Comparison of ENCODE assay signal across 36 cellular contexts in genomic region chr1:236013330-236013729, GRCh38. TPM values are rescaled to one million over a fixed set of nuclear protein-coding genes. Genes with fewer than 3 reads are reported as not detected.
"Had no signal": no experiment of that assay in that cellular context is flagged by ENCODE, and none has a peak within 500 bp of the region (broad histone marks: within the 10 kb centered on the region; RNA-seq: fewer than 3 reads in every experiment).

No MANE protein-coding gene starts in this region.

- H3K4me1 ChIP-seq: SJCRH30 had no signal

- DNase-seq: activated CD4-positive, alpha-beta memory T cell treated with anti-CD3 and anti-CD28 coated beads, Interleukin-2, amount 10 ng/mL, durations not matched to agents 7 days and 5 days; activated CD4-positive, alpha-beta T cell treated with anti-CD3 and anti-CD28 coated beads for 1 hour; activated CD4-positive, alpha-beta T cell treated with anti-CD3 and anti-CD28 coated beads for 48 hours; activated CD4-positive, CD25-positive, alpha-beta regulatory T cell; activated CD8-positive, alpha-beta memory T cell treated with anti-CD3 and anti-CD28 coated beads for 24 hours; activated effector memory CD4-positive, alpha-beta T cell treated with anti-CD3 and anti-CD28 coated beads, Interleukin-2, amount 50 U/mL, for 16 hours; activated naive CD4-positive, alpha-beta T cell; activated naive CD4-positive, alpha-beta T cell treated with anti-CD3 and anti-CD28 coated beads, Interleukin-2, amount 50 U/mL, for 16 hours; activated naive CD8-positive, alpha-beta T cell treated with anti-CD3 and anti-CD28 coated beads for 36 hours; activated T-cell treated with anti-CD3 and anti-CD28 coated beads, Interleukin-2, amount 50 U/mL, for 1 hour; activated T-cell treated with anti-CD3 and anti-CD28 coated beads, Interleukin-2, amount 50 U/mL, for 72 hours; amniotic stem cell; aorta; brain microvascular endothelial cell; Karpas-422; KBM-7; MM.1S; MV-4-11; NCI-H1092; NCI-H1436 treated with DMSO at 0.1 percent for 48 hours; NCI-H1694 treated with DMSO at 0.1 percent for 48 hours; NCI-H2029; NCI-H2171; NCI-H510A; NCI-H526; NCI-H748 treated with DMSO at 0.1 percent for 48 hours; NK-92 treated with Interleukin-12 subunit alpha and Interleukin-12 subunit beta, amount 100 ng/mL, for 24 hours; PC-9; Right ventricle myocardium superior; SJCRH30; WERI-Rb-1 had no signal

- H3K4me2 ChIP-seq: PC-9 had no signal

- ATAC-seq: activated T-cell treated with anti-CD3 and anti-CD28 coated beads, Interleukin-2, amount 50 U/mL, for 72 hours; activated T-helper 17 cell treated with anti-CD3 and anti-CD28 coated beads, Interleukin-2, amount 50 U/mL, for 72 hours had no signal

- H2AFZ ChIP-seq: PC-9 had no signal

- H3K4me3 ChIP-seq: cardiac muscle cell, PC-9, SJCRH30, SK-N-MC had no signal

- H3K27me3 ChIP-seq: brain microvascular endothelial cell, cardiac muscle cell, SJCRH30 had no signal

- H3K36me3 ChIP-seq: cardiac muscle cell, SJCRH30, WERI-Rb-1 had no signal

- H3K27ac ChIP-seq: brain microvascular endothelial cell, cardiac muscle cell, PC-9, RWPE1, SJCRH30, SK-N-MC, WERI-Rb-1 had no signal

- H3K9me3 ChIP-seq: SJCRH30 had no signal

RNA-seq across cellular contexts. Expression of gene NID1, which starts 51.6 kb away (rescaled TPM):
- total RNA-seq: PC-9 had no signal
- polyA plus RNA-seq: IgD-negative memory B cell had no signal
